12 cellular contexts compared by ENCODE assay signal in the genomic region with DNA sequence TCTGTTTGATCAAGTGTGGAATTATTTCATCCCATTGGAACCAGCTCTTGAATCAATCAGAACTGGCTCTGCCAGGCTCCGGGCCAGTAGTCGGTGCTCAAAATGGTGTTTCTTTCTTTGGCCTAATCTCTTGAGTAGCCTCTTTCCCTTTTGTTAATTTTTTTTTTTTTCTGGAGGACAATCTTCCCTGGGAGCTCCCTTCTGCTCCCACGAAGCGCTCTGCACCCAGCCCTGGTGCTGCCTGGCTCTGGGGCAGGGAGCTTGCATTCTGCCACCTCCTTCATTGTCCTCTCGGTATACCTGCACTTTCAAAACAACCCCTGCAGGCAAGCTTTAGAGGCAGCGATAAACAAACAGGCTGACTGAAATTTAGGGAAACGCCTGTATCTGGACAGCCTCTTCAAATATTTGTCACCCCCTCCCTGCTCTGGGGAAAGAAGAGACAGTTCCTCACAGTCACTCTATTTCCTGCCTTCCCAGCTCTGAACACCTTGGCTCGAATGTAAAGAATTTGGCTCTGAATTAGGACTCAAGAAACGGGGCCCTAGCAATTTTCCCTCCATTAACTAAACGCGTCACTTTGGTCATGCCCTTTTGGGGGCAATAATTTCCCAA. TPM values are rescaled to one million over a fixed set of nuclear protein-coding genes. Genes with fewer than 3 reads are reported as not detected.
DNase-seq lines count a peak whose midpoint lies in the region; ATAC-seq and TF ChIP-seq lines count a peak whose summit lies in the region.
"Had no signal": no experiment of that assay in that cellular context is flagged by ENCODE, and none has a peak within 500 bp of the region (broad histone marks: within the 10 kb centered on the region; RNA-seq: fewer than 3 reads in every experiment).

No MANE protein-coding gene starts in this region.

- H3K4me1 ChIP-seq in left ventricle myocardium inferior (peaks cover 28% of the 10 kb centered on the region), vagina (peaks cover 20% of the 10 kb centered on the region), tibial artery (peaks cover 0 to 31% (median 10%) of the 10 kb centered on the region in 4 donors)

- in situ Hi-C loops in GM13977 (cut with MboI; ENCODE audit: low pct_unique_long_range_greater_than_20kb, low sequenced_read_pairs, unreplicated experiment) = no loop called here

- H3K36me3 ChIP-seq in left ventricle myocardium inferior (no peaks in the 10 kb centered on the region), vagina (no peaks in the 10 kb centered on the region), tibial artery (no peaks in the 10 kb centered on the region)

- intact Hi-C loops in left ventricle myocardium inferior (cut with micrococcal nuclease) (no loop called here), cardiac septum (cut with DNase I) (loop anchor here (2.0 kb wide), 1 partner anchor 327 kb away; no protein-coding TSS in a partner anchor), vagina (cut with DNase I) (no loop called here), tibial artery (cut with DNase I; ENCODE audit: low total_unique reads) (loop anchor here (10.0 kb wide), 1 partner anchor 99 kb away; no protein-coding TSS in a partner anchor)

- H3K27ac ChIP-seq in left ventricle myocardium inferior (replicated peaks) (peak overlapping the region; percentile 96), VCaP (peak overlapping the region; percentile 71), vagina (peak overlapping the region; percentile 8), tibial artery (no peak overlapping the region)

- H3K9me3 ChIP-seq in left ventricle myocardium inferior (replicated peaks) (no peaks in the 10 kb centered on the region), vagina (no peaks in the 10 kb centered on the region), tibial artery (no peaks in the 10 kb centered on the region)

- no peak for TF ChIP-seq CTCF in left ventricle myocardium inferior (IDR thresholded peaks at IDR 0.05; ENCODE audit: borderline replicate concordance)
- no peak for TF ChIP-seq CTCF in VCaP (conservative IDR thresholded peaks at IDR 0.05)
- TF ChIP-seq CTCF in vagina (IDR thresholded peaks at IDR 0.05) = no peak
- TF ChIP-seq CTCF in tibial artery (IDR thresholded peaks at IDR 0.05) = no peak
- no peak for TF ChIP-seq CTCF in GM13977 (IDR thresholded peaks at IDR 0.05; ENCODE audit: extremely low read depth, insufficient read depth, missing control alignments)

- TF ChIP-seq POLR2A in vagina (IDR thresholded peaks at IDR 0.05) = no peak

- ATAC-seq in left lobe of liver = peak; percentile 28

- H3K4me3 ChIP-seq in left ventricle myocardium inferior (no peak overlapping the region), vagina (no peak overlapping the region), tibial artery (no peak overlapping the region)

- no peak for DNase-seq in left ventricle myocardium inferior
- no peak for DNase-seq in cardiac septum (ENCODE audit: low spot score)
- DNase-seq in left lobe of liver (ENCODE audit: low spot score) = no peak
- no peak for DNase-seq in vagina (ENCODE audit: extremely low spot score in 2 of 2)
- DNase-seq in tibial artery = no peak
- DNase-seq in GM13977 (ENCODE audit: low spot score) = no peak
- DNase-seq in mesenteric fat pad (ENCODE audit: low spot score) = no peak
- DNase-seq: activated CD4-positive, alpha-beta T cell treated with anti-CD3 and anti-CD28 coated beads, Interleukin-2, amount 50 U/mL, for 4 hours; effector CD8-positive, alpha-beta T cell; NCI-H1105; RPMI8226 had no signal

- H3K27me3 ChIP-seq in left ventricle myocardium inferior (ENCODE audit: low read depth) (peaks cover 6% of the 10 kb centered on the region), vagina (no peaks in the 10 kb centered on the region), tibial artery (no peaks in the 10 kb centered on the region)

RNA-seq across cellular contexts. Expression of gene THSD4, which starts 1.1 kb away (rescaled TPM):
- 95.8 TPM for total RNA-seq in left ventricle myocardium inferior
- total RNA-seq in cardiac septum = 116 TPM
- total RNA-seq in left lobe of liver = 19.5 TPM
- 66.8 TPM for total RNA-seq in vagina
- 5.1 TPM for total RNA-seq in mesenteric fat pad

Comparison
In these comparisons a context has a peak if more than half of its experiments do, and no peak if none do; other contexts are left out.
1. intact Hi-C loops: an anchor here in cardiac septum (2.0 kb wide) and tibial artery (10.0 kb wide); none called in left ventricle myocardium inferior and vagina.
2. H3K27ac ChIP-seq: peak in left ventricle myocardium inferior (single experiment), VCaP (single experiment) and vagina (single experiment); none in tibial artery (0 of 2).